ENCODE assay signal across 9 cellular contexts in genomic region chr14:54338696-54339317, GRCh38. TPM values are rescaled to one million over a fixed set of nuclear protein-coding genes. Genes with fewer than 3 reads are reported as not detected.
DNase-seq lines count a peak whose midpoint lies in the region; ATAC-seq and TF ChIP-seq lines count a peak whose summit lies in the region.
"Had no signal": no experiment of that assay in that cellular context is flagged by ENCODE, and none has a peak within 500 bp of the region (broad histone marks: within the 10 kb centered on the region; RNA-seq: fewer than 3 reads in every experiment).

No MANE protein-coding gene starts in this region.

- H3K4me1 Mint-ChIP-seq in immature natural killer cell, result no peaks in the 10 kb centered on the region

- peak; percentile 48 for TF ChIP-seq CTCF in GM12873 (IDR thresholded peaks at IDR 0.05; ENCODE audit: insufficient read depth, low read depth, low read length, missing control alignments)

- H3K9me3 Mint-ChIP-seq in immature natural killer cell, result no peaks in the 10 kb centered on the region

- no peak overlapping the region for H3K4me3 Mint-ChIP-seq in immature natural killer cell

- peaks cover 3 to 6% (median 4%) of the 10 kb centered on the region in 3 donors for H3K27me3 Mint-ChIP-seq in immature natural killer cell (ENCODE audit: low read depth in 3 of 3)

- no peaks in the 10 kb centered on the region for H3K36me3 Mint-ChIP-seq in immature natural killer cell

- ATAC-seq in esophagus mucosa (peak; percentile 52), GM21526 (IDR thresholded peaks at IDR 0.05; ENCODE audit: low FRiP score, unreplicated experiment) (no peak)

- H3K27ac Mint-ChIP-seq in immature natural killer cell, result no peak overlapping the region

- peak; percentile 26 for DNase-seq in NCI-H460 (ENCODE audit: extremely low read depth, low read depth)
- DNase-seq in renal cortical epithelial cell (ENCODE audit: low read depth), result peak; percentile 66
- no peak for DNase-seq in immature natural killer cell
- DNase-seq in NK-92 treated with Interleukin-12 subunit alpha and Interleukin-12 subunit beta, amount 100 ng/mL, for 24 hours (lab: John Stamatoyannopoulos, UW), result no peak
- DNase-seq in NCI-H2171 (lab: John Stamatoyannopoulos, UW), result no peak
- DNase-seq: SHP77 had no signal

RNA-seq across cellular contexts. Expression of gene CDKN3, which starts 58.0 kb away (rescaled TPM):
- total RNA-seq in NCI-H460 (2014; rRNA removed; shearing (Covaris generic)), result 147 and 177 TPM in 2 replicates
- 243 and 307 TPM in 2 replicates for polyA plus RNA-seq in NCI-H460 (2014; cell fraction: nucleus; rRNA removed)
- total RNA-seq in esophagus mucosa, result 17.7 TPM
- total RNA-seq in renal cortical epithelial cell, result 3.5 and 43.6 TPM in 2 replicates
- polyA plus RNA-seq in immature natural killer cell, result 1 to 10 TPM; 2.7 to 6.4 (median 6.4) TPM

Comparison
In these comparisons a context has a peak if more than half of its experiments do, and no peak if none do; other contexts are left out.
1. DNase-seq: peak in NCI-H460 (single experiment) and renal cortical epithelial cell (single experiment); none in immature natural killer cell (0 of 3), NK-92 treated with Interleukin-12 subunit alpha and Interleukin-12 subunit beta, amount 100 ng/mL, for 24 hours (single experiment) and NCI-H2171 (single experiment).